17 cellular contexts compared by ENCODE assay signal in genomic region chr2:181197140-181197760, GRCh38.
DNase-seq lines count a peak whose midpoint lies in the region; ATAC-seq and TF ChIP-seq lines count a peak whose summit lies in the region.
"Had no signal": no experiment of that assay in that cellular context is flagged by ENCODE, and none has a peak within 500 bp of the region (broad histone marks: within the 10 kb centered on the region; RNA-seq: fewer than 3 reads in every experiment).

No MANE protein-coding gene starts in this region.

- H3K9me3 Mint-ChIP-seq in activated CD8-positive, alpha-beta memory T cell treated with anti-CD3 and anti-CD28 coated beads, Interleukin-2, amount 10 ng/mL, durations not matched to agents 7 days and 5 days (ENCODE audit: low read depth) = peaks cover 18% of the 10 kb centered on the region
- H3K9me3 Mint-ChIP-seq in activated naive CD8-positive, alpha-beta T cell treated with anti-CD3 and anti-CD28 coated beads for 36 hours = peaks cover 16% of the 10 kb centered on the region
- H3K9me3 Mint-ChIP-seq in natural killer cell treated with Interleukin-12 subunit alpha and Interleukin-12 subunit beta and Interleukin-15 and Interleukin-18, amount 100 ng/mL, for 72 hours = peaks cover 3% of the 10 kb centered on the region
- H3K9me3 Mint-ChIP-seq: WTC11 had no signal

- peak overlapping the region; percentile 95 for H3K27ac Mint-ChIP-seq in activated CD8-positive, alpha-beta memory T cell treated with anti-CD3 and anti-CD28 coated beads, Interleukin-2, amount 10 ng/mL, durations not matched to agents 7 days and 5 days
- peak overlapping the region; percentile 77 for H3K27ac Mint-ChIP-seq in activated naive CD8-positive, alpha-beta T cell treated with anti-CD3 and anti-CD28 coated beads for 36 hours
- peak overlapping the region; percentile 87 to 93 for H3K27ac Mint-ChIP-seq in natural killer cell treated with Interleukin-12 subunit alpha and Interleukin-12 subunit beta and Interleukin-15 and Interleukin-18, amount 100 ng/mL, for 72 hours
- H3K27ac Mint-ChIP-seq: WTC11 had no signal

- TF ChIP-seq CTCF in LNCaP clone FGC (IDR thresholded peaks at IDR 0.05; ENCODE audit: control insufficient read depth, extremely low read depth, insufficient read depth) = no peak

- H3K4me3 ChIP-seq in LNCaP clone FGC (ENCODE audit: low read depth, low read length) = no peak overlapping the region
- H3K4me3 ChIP-seq: A549, gastrocnemius medialis, mucosa of descending colon, right atrium auricular region had no signal

- H3K4me1 Mint-ChIP-seq in activated CD8-positive, alpha-beta memory T cell treated with anti-CD3 and anti-CD28 coated beads, Interleukin-2, amount 10 ng/mL, durations not matched to agents 7 days and 5 days = peaks cover 74% of the 10 kb centered on the region
- H3K4me1 Mint-ChIP-seq in activated naive CD8-positive, alpha-beta T cell treated with anti-CD3 and anti-CD28 coated beads for 36 hours = peaks cover 44% of the 10 kb centered on the region
- H3K4me1 Mint-ChIP-seq in natural killer cell treated with Interleukin-12 subunit alpha and Interleukin-12 subunit beta and Interleukin-15 and Interleukin-18, amount 100 ng/mL, for 72 hours (ENCODE audit: low read depth in 2 of 2) = peaks cover 54 to 66% of the 10 kb centered on the region in 2 donors
- H3K4me1 Mint-ChIP-seq: WTC11 had no signal

- peaks cover 81% of the 10 kb centered on the region for H3K36me3 Mint-ChIP-seq in activated CD8-positive, alpha-beta memory T cell treated with anti-CD3 and anti-CD28 coated beads, Interleukin-2, amount 10 ng/mL, durations not matched to agents 7 days and 5 days
- H3K36me3 Mint-ChIP-seq in activated naive CD8-positive, alpha-beta T cell treated with anti-CD3 and anti-CD28 coated beads for 36 hours = peaks cover 41% of the 10 kb centered on the region
- H3K36me3 Mint-ChIP-seq in natural killer cell treated with Interleukin-12 subunit alpha and Interleukin-12 subunit beta and Interleukin-15 and Interleukin-18, amount 100 ng/mL, for 72 hours = peaks cover 6% of the 10 kb centered on the region
- H3K36me3 Mint-ChIP-seq: WTC11 had no signal

- CTCF ChIA-PET in activated CD8-positive, alpha-beta memory T cell treated with anti-CD3 and anti-CD28 coated beads, Interleukin-2, amount 10 ng/mL, durations not matched to agents 7 days and 5 days (lab: Charles Lee) = interaction anchor here (4.8 kb wide), 1 partner anchor 12 kb away, joined by 25 read pairs; no protein-coding TSS in a partner anchor

- ATAC-seq in activated CD8-positive, alpha-beta memory T cell treated with anti-CD3 and anti-CD28 coated beads, Interleukin-2, amount 10 ng/mL, durations not matched to agents 7 days and 5 days = peak; percentile 73
- peak; percentile 65 to 75 for ATAC-seq in natural killer cell treated with Interleukin-12 subunit alpha and Interleukin-12 subunit beta and Interleukin-15 and Interleukin-18, amount 100 ng/mL, for 72 hours
- ATAC-seq in GM21526 (IDR thresholded peaks at IDR 0.05; ENCODE audit: low FRiP score, unreplicated experiment) = no peak
- ATAC-seq: A549, gastrocnemius medialis, left lobe of liver, mucosa of descending colon, WTC11 had no signal

- peak overlapping the region; percentile 52 for H3K4me3 Mint-ChIP-seq in activated CD8-positive, alpha-beta memory T cell treated with anti-CD3 and anti-CD28 coated beads, Interleukin-2, amount 10 ng/mL, durations not matched to agents 7 days and 5 days
- H3K4me3 Mint-ChIP-seq in activated naive CD8-positive, alpha-beta T cell treated with anti-CD3 and anti-CD28 coated beads for 36 hours = peak overlapping the region; percentile 16
- peak overlapping the region; percentile 72 for H3K4me3 Mint-ChIP-seq in natural killer cell treated with Interleukin-12 subunit alpha and Interleukin-12 subunit beta and Interleukin-15 and Interleukin-18, amount 100 ng/mL, for 72 hours
- H3K4me3 Mint-ChIP-seq: WTC11 had no signal

- peak; percentile 58 for DNase-seq in activated CD8-positive, alpha-beta memory T cell treated with anti-CD3 and anti-CD28 coated beads, Interleukin-2, amount 10 ng/mL, durations not matched to agents 7 days and 5 days
- DNase-seq in activated CD8-positive, alpha-beta memory T cell treated with anti-CD3 and anti-CD28 coated beads, Interleukin-2, amount 50 U/mL, for 48 hours = no peak
- DNase-seq in LNCaP clone FGC (ENCODE audit: low read depth) = peak; percentile 23
- no peak for DNase-seq in activated naive CD8-positive, alpha-beta T cell treated with anti-CD3 and anti-CD28 coated beads for 36 hours
- no peak for DNase-seq in natural killer cell treated with Interleukin-12 subunit alpha and Interleukin-12 subunit beta and Interleukin-15 and Interleukin-18, amount 100 ng/mL, for 72 hours (ENCODE audit: low spot score)
- DNase-seq in NCI-H2081 treated with DMSO at 0.1 percent for 48 hours (lab: John Stamatoyannopoulos, UW) = no peak
- no peak for DNase-seq in midbrain (lab: John Stamatoyannopoulos, UW)
- DNase-seq: gastrocnemius medialis, mucosa of descending colon, NCI-H1930, NCI-H446 treated with DMSO at 0.1 percent for 48 hours, nucleus accumbens had no signal

- no peaks in the 10 kb centered on the region for H3K27me3 Mint-ChIP-seq in activated CD8-positive, alpha-beta memory T cell treated with anti-CD3 and anti-CD28 coated beads, Interleukin-2, amount 10 ng/mL, durations not matched to agents 7 days and 5 days
- H3K27me3 Mint-ChIP-seq in activated naive CD8-positive, alpha-beta T cell treated with anti-CD3 and anti-CD28 coated beads for 36 hours = no peaks in the 10 kb centered on the region
- no peaks in the 10 kb centered on the region for H3K27me3 Mint-ChIP-seq in natural killer cell treated with Interleukin-12 subunit alpha and Interleukin-12 subunit beta and Interleukin-15 and Interleukin-18, amount 100 ng/mL, for 72 hours

Comparison
In these comparisons a context has a peak if more than half of its experiments do, and no peak if none do; other contexts are left out.
1. DNase-seq: peak in activated CD8-positive, alpha-beta memory T cell treated with anti-CD3 and anti-CD28 coated beads, Interleukin-2, amount 10 ng/mL, durations not matched to agents 7 days and 5 days (single experiment) and LNCaP clone FGC (single experiment); none in activated CD8-positive, alpha-beta memory T cell treated with anti-CD3 and anti-CD28 coated beads, Interleukin-2, amount 50 U/mL, for 48 hours (single experiment), activated naive CD8-positive, alpha-beta T cell treated with anti-CD3 and anti-CD28 coated beads for 36 hours (single experiment), natural killer cell treated with Interleukin-12 subunit alpha and Interleukin-12 subunit beta and Interleukin-15 and Interleukin-18, amount 100 ng/mL, for 72 hours (single experiment), NCI-H2081 treated with DMSO at 0.1 percent for 48 hours (single experiment) and midbrain (single experiment).
2. H3K4me3 Mint-ChIP-seq: peak in every context shown above with its lines; median percentile 72 in natural killer cell treated with Interleukin-12 subunit alpha and Interleukin-12 subunit beta and Interleukin-15 and Interleukin-18, amount 100 ng/mL, for 72 hours; 52 in activated CD8-positive, alpha-beta memory T cell treated with anti-CD3 and anti-CD28 coated beads, Interleukin-2, amount 10 ng/mL, durations not matched to agents 7 days and 5 days; 16 in activated naive CD8-positive, alpha-beta T cell treated with anti-CD3 and anti-CD28 coated beads for 36 hours.
3. Peak in every context shown above with its lines, with median percentiles within 50 percentile points of each other: H3K27ac Mint-ChIP-seq.